8 cellular contexts compared by ENCODE assay signal in the genomic region with DNA sequence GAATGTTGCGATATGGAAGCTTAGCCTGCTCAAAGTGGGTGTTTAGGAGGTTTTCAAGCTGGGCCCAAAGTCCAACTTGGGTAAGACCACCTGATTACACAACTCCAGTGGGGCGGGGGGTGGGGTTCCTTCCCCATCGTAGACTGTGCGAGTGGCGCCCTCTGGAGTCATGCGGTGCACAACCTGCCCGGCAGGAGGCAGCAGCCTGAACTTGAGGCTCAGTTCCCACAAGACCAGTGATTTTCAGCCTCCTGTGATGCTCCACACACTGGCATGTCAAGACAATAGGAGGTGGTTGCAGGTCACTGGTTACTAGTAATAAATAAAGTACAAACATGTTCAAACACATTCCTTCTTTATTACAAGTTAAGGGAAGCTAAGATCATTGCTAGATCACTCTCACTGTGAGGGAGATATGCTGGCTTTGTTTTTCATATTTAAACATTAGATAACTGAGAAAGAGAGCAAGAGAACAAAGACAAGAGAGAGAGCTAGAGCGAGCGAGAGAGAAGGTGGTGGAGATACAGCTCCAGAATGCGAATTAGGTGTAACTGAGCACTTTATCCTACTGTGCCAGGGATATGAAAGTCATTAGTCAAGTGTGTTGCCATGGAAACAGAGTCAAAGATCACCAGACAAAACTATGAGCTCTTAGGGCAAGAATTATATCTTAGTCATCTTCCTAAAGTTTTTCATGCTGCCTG.
DNase-seq lines count a peak whose midpoint lies in the region; ATAC-seq, FAIRE-seq and TF ChIP-seq lines count a peak whose summit lies in the region.

No MANE protein-coding gene starts in this region.

- H3K9me3 ChIP-seq in astrocyte (ENCODE audit: insufficient read depth, low read depth, low read length): no peaks in the 10 kb centered on the region
- H3K9me3 ChIP-seq in mucosa of descending colon: no peaks in the 10 kb centered on the region
- H3K9me3 ChIP-seq in pancreas: no peaks in the 10 kb centered on the region
- no peaks in the 10 kb centered on the region for H3K9me3 ChIP-seq in suprapubic skin

- no peaks in the 10 kb centered on the region for H3K79me2 ChIP-seq in astrocyte (ENCODE audit: insufficient read depth, low read length)

- peaks cover 15% of the 10 kb centered on the region for H3K4me1 Mint-ChIP-seq in astrocyte (ENCODE audit: low read depth, unreplicated experiment)

- intact Hi-C loops in mucosa of descending colon (cut with DNase I, micrococcal nuclease) (no loop called here), pancreas (cut with DNase I) (no loop called here)

- H3K27me3 ChIP-seq in astrocyte (ENCODE audit: insufficient read depth, low read length) (no peaks in the 10 kb centered on the region), pancreas (no peaks in the 10 kb centered on the region), suprapubic skin (no peaks in the 10 kb centered on the region)

- H3K4me2 ChIP-seq in astrocyte (ENCODE audit: low read length): peak overlapping the region; percentile 54

- H3K4me1 ChIP-seq in astrocyte (ENCODE audit: insufficient read depth, low read length): peaks cover 28% of the 10 kb centered on the region
- H3K4me1 ChIP-seq in mucosa of descending colon (ENCODE audit: low read depth): no peaks in the 10 kb centered on the region
- no peaks in the 10 kb centered on the region for H3K4me1 ChIP-seq in pancreas
- H3K4me1 ChIP-seq in suprapubic skin: no peaks in the 10 kb centered on the region

- no peak for TF ChIP-seq EP300 in suprapubic skin (IDR thresholded peaks at IDR 0.05)

- peak overlapping the region; percentile 29 for H2AFZ ChIP-seq in astrocyte (ENCODE audit: low read depth, low read length)

- TF ChIP-seq CTCF in astrocyte (IDR thresholded peaks at IDR 0.05; ENCODE audit: insufficient read depth, low read depth, low read length) (peak; percentile 53), mucosa of descending colon (IDR thresholded peaks at IDR 0.05) (peak; percentile 20), pancreas (IDR thresholded peaks at IDR 0.05) (no peak), suprapubic skin (IDR thresholded peaks at IDR 0.05) (peak in 1 of 2 donors; percentile 13)

- no peaks in the 10 kb centered on the region for H4K20me1 ChIP-seq in astrocyte (ENCODE audit: insufficient read depth, low read length)

- H3K4me3 Mint-ChIP-seq in astrocyte (ENCODE audit: unreplicated experiment): no peak overlapping the region

- H3K27ac Mint-ChIP-seq in astrocyte (ENCODE audit: unreplicated experiment): peak overlapping the region; percentile 95

- no peaks in the 10 kb centered on the region for H3K36me3 ChIP-seq in astrocyte (ENCODE audit: insufficient read depth, low read length)
- H3K36me3 ChIP-seq in mucosa of descending colon (ENCODE audit: low read depth): no peaks in the 10 kb centered on the region
- no peaks in the 10 kb centered on the region for H3K36me3 ChIP-seq in pancreas
- no peaks in the 10 kb centered on the region for H3K36me3 ChIP-seq in suprapubic skin

- WGBS in pancreas, 2 donors: 46 to 58% methylated on average over 10 of the region's 10 CpGs
- 70% methylated on average over 9 of the region's 10 CpGs for WGBS in suprapubic skin

- FAIRE-seq in astrocyte (lab: Jason Lieb, UNC): peak; percentile 94
- FAIRE-seq in pancreas (lab: Jason Lieb, UNC): no peak

- H3K36me3 Mint-ChIP-seq in astrocyte (ENCODE audit: low read depth, unreplicated experiment): no peaks in the 10 kb centered on the region

- peaks cover 2% of the 10 kb centered on the region for H3K9me3 Mint-ChIP-seq in astrocyte (ENCODE audit: unreplicated experiment)

- no peaks in the 10 kb centered on the region for H3K27me3 Mint-ChIP-seq in astrocyte (ENCODE audit: low read depth, unreplicated experiment)

- no peak overlapping the region for H3K4me3 ChIP-seq in astrocyte (ENCODE audit: insufficient read depth, low read depth, low read length)
- H3K4me3 ChIP-seq in mucosa of descending colon: no peak overlapping the region
- H3K4me3 ChIP-seq in pancreas: no peak overlapping the region
- H3K4me3 ChIP-seq in suprapubic skin: no peak overlapping the region

- ATAC-seq in HG03103 (IDR thresholded peaks at IDR 0.05; ENCODE audit: low read depth, unreplicated experiment) (peak; percentile 76), mucosa of descending colon (peak; percentile 50), pancreas (no peak), GM18870 (IDR thresholded peaks at IDR 0.05; ENCODE audit: unreplicated experiment) (no peak), GM18511 (IDR thresholded peaks at IDR 0.05; ENCODE audit: unreplicated experiment) (no peak)

- DNase-seq in GM04504 (ENCODE audit: low read depth) (peak; percentile 68), astrocyte (ENCODE audit: low read depth) (peak; percentile 88), mucosa of descending colon (peak in 2 of 3 donors; percentile 35 to 38), pancreas (no peak), suprapubic skin (ENCODE audit: low spot score in 2 of 2) (no peak)

- H3K27ac ChIP-seq in astrocyte (ENCODE audit: low read depth, low read length): peak overlapping the region; percentile 90
- no peak overlapping the region for H3K27ac ChIP-seq in pancreas
- no peak overlapping the region for H3K27ac ChIP-seq in suprapubic skin

- H3K9ac ChIP-seq in astrocyte (ENCODE audit: low read length): peak overlapping the region; percentile 45

- TF ChIP-seq POLR2A in suprapubic skin (IDR thresholded peaks at IDR 0.05): no peak

Comparison
In these comparisons a context has a peak if more than half of its experiments do, and no peak if none do; other contexts are left out.
1. DNase-seq: peak in GM04504 (single experiment), astrocyte (single experiment) and mucosa of descending colon (2 of 3); none in pancreas (0 of 6) and suprapubic skin (0 of 2).
2. ATAC-seq: peak in HG03103 (single experiment) and mucosa of descending colon (single experiment); none in pancreas (0 of 4), GM18870 (single experiment) and GM18511 (single experiment).
3. CTCF ChIP-seq: peak in astrocyte (single experiment) and mucosa of descending colon (single experiment); none in pancreas (0 of 4).